30 cellular contexts compared by ENCODE assay signal in genomic region chr11:13720940-13721339, GRCh38. TPM values are rescaled to one million over a fixed set of nuclear protein-coding genes. Genes with fewer than 3 reads are reported as not detected.
DNase-seq lines count a peak whose midpoint lies in the region; ATAC-seq and TF ChIP-seq lines count a peak whose summit lies in the region.
"Had no signal": no experiment of that assay in that cellular context is flagged by ENCODE, and none has a peak within 500 bp of the region (broad histone marks: within the 10 kb centered on the region; RNA-seq: fewer than 3 reads in every experiment).

No MANE protein-coding gene starts in this region.

- H3K27me3 Mint-ChIP-seq in osteocyte (ENCODE audit: unreplicated experiment): no peaks in the 10 kb centered on the region
- H3K27me3 Mint-ChIP-seq: activated CD8-positive, alpha-beta T cell treated with anti-CD3 and anti-CD28 coated beads for 36 hours; central memory CD8-positive, alpha-beta T cell; memory B cell; progenitor cell of endocrine pancreas had no signal

- in situ Hi-C loops in GM23248 (cut with MboI): no loop called here

- no peaks in the 10 kb centered on the region for H3K9me3 ChIP-seq in GM23248 (ENCODE audit: low read depth)
- H3K9me3 ChIP-seq in PC-3 (ENCODE audit: low read length): no peaks in the 10 kb centered on the region
- no peaks in the 10 kb centered on the region for H3K9me3 ChIP-seq in Karpas-422 (ENCODE audit: low read length)
- H3K9me3 ChIP-seq: Caco-2, heart right ventricle, Peyer's patch, SJSA1 had no signal

- 7 to 10% methylated on average over 1 of the region's 1 CpG for WGBS in GM23248 (ENCODE audit: low coverage in 1 of 2, low lambda C conversion rate in 2 of 2, missing lambda C conversion rate in 2 of 2), 2 experiments

- H3K4me1 Mint-ChIP-seq in osteocyte (ENCODE audit: unreplicated experiment): peaks cover 15% of the 10 kb centered on the region
- H3K4me1 Mint-ChIP-seq: memory B cell, neural progenitor cell had no signal

- no TSS peak for BruUV-seq in PC-3 (replicated peaks; lab: Mats Ljungman, UMichigan)

- no peaks in the 10 kb centered on the region for H3K9me2 ChIP-seq in GM23248 (ENCODE audit: insufficient read depth)
- H3K9me2 ChIP-seq in PC-3 (replicated peaks; ENCODE audit: low read length): no peaks in the 10 kb centered on the region
- H3K9me2 ChIP-seq in Karpas-422 (replicated peaks; ENCODE audit: insufficient read depth, low read length): no peaks in the 10 kb centered on the region

- H3F3A ChIP-seq in GM23248 (ENCODE audit: insufficient read depth): peaks cover 33% of the 10 kb centered on the region
- no peaks in the 10 kb centered on the region for H3F3A ChIP-seq in PC-3 (ENCODE audit: low read length, unreplicated experiment)

- H3K27me3 ChIP-seq in GM23248 (replicated peaks; ENCODE audit: insufficient read depth): no peaks in the 10 kb centered on the region
- H3K27me3 ChIP-seq in PC-3 (ENCODE audit: low read length): no peaks in the 10 kb centered on the region
- H3K27me3 ChIP-seq in dorsolateral prefrontal cortex: no peaks in the 10 kb centered on the region
- no peaks in the 10 kb centered on the region for H3K27me3 ChIP-seq in Karpas-422 (ENCODE audit: low read length)
- H3K27me3 ChIP-seq: heart right ventricle, neural progenitor cell, Peyer's patch, SJSA1 had no signal

- CTCF ChIA-PET in PC-3 (lab: Charles Lee): no interaction called here

- H3K4me3 ChIP-seq in GM23248 (no peak overlapping the region), PC-3 (ENCODE audit: low read length) (no peak overlapping the region), dorsolateral prefrontal cortex (peak overlapping the region in 1 of 59 donors; percentile 2), Karpas-422 (ENCODE audit: low read length) (no peak overlapping the region)
- H3K4me3 ChIP-seq: heart right ventricle, neural progenitor cell, Peyer's patch, SJSA1 had no signal

- H2AFZ ChIP-seq in GM23248 (no peak overlapping the region), PC-3 (ENCODE audit: low read length) (no peak overlapping the region), Karpas-422 (ENCODE audit: low read length) (no peak overlapping the region)
- H2AFZ ChIP-seq: neural progenitor cell had no signal

- H3K9me3 Mint-ChIP-seq in osteocyte (ENCODE audit: unreplicated experiment): no peaks in the 10 kb centered on the region
- H3K9me3 Mint-ChIP-seq: activated CD8-positive, alpha-beta T cell treated with anti-CD3 and anti-CD28 coated beads for 36 hours; central memory CD8-positive, alpha-beta T cell; memory B cell; neural progenitor cell; stimulated activated effector memory CD8-positive, alpha-beta T cell treated with anti-CD3 and anti-CD28 coated beads, Interleukin-12 subunit alpha, Interleukin-12 subunit beta, amount 100 ng/mL, for 72 hours had no signal

- no peak for ATAC-seq in PC-3
- ATAC-seq in GM21367 (IDR thresholded peaks at IDR 0.05; ENCODE audit: unreplicated experiment): no peak
- ATAC-seq: activated CD4-positive, CD25-positive, alpha-beta regulatory T cell treated with anti-CD3 and anti-CD28 coated beads, Interleukin-2, amount 50 U/mL, for 24 hours; activated CD8-positive, alpha-beta T cell treated with anti-CD3 and anti-CD28 coated beads for 36 hours; heart right ventricle; sciatic nerve; stimulated activated effector memory CD8-positive, alpha-beta T cell treated with anti-CD3 and anti-CD28 coated beads, Interleukin-12 subunit alpha, Interleukin-12 subunit beta, amount 100 ng/mL, for 72 hours had no signal

- POLR2A ChIA-PET in PC-3 (lab: Charles Lee; ENCODE audit: unreplicated experiment): no interaction called here

- no peak overlapping the region for H3K4me2 ChIP-seq in GM23248 (ENCODE audit: unreplicated experiment)
- no peak overlapping the region for H3K4me2 ChIP-seq in PC-3 (ENCODE audit: low read length)
- H3K4me2 ChIP-seq in Karpas-422 (ENCODE audit: low read depth, low read length, poor library complexity, severe bottlenecking): no peak overlapping the region
- H3K4me2 ChIP-seq: neural progenitor cell had no signal

- DNase-seq in GM23248 (peak; percentile 11), PC-3 (peak; percentile 30), dorsolateral prefrontal cortex (no peak), osteocyte (ENCODE audit: extremely low spot score, unreplicated experiment) (no peak), NCI-H524 treated with DMSO at 0.1 percent for 48 hours (lab: John Stamatoyannopoulos, UW) (no peak), Karpas-422 (no peak)
- DNase-seq in activated CD4-positive, alpha-beta T cell treated with anti-CD3 and anti-CD28 coated beads for 1 hour: no peak
- DNase-seq: activated CD8-positive, alpha-beta T cell treated with anti-CD3 and anti-CD28 coated beads for 36 hours; activated effector memory CD4-positive, alpha-beta T cell treated with anti-CD3 and anti-CD28 coated beads, Interleukin-2, amount 50 U/mL, for 16 hours; C1 segment of cervical spinal cord; Caco-2; DND-41; erythroblast; heart right ventricle; IMR-90; NCI-H1092 treated with DMSO at 0.1 percent for 48 hours; NCI-H187; NCI-H2171 treated with DMSO at 0.1 percent for 48 hours; NCI-H526 treated with DMSO at 0.1 percent for 48 hours; Peyer's patch; stimulated activated CD4-positive, alpha-beta T cell treated with anti-CD3 and anti-CD28 coated beads, Interleukin-4, amount 100 ng/mL, for 24 hours had no signal

- H3K9ac ChIP-seq in GM23248: no peak overlapping the region
- H3K9ac ChIP-seq in PC-3 (ENCODE audit: low read length): no peak overlapping the region
- no peak overlapping the region for H3K9ac ChIP-seq in Karpas-422 (ENCODE audit: low read length)
- H3K9ac ChIP-seq: neural progenitor cell had no signal

- H4K20me1 ChIP-seq in GM23248 (ENCODE audit: insufficient read depth) (no peaks in the 10 kb centered on the region), PC-3 (ENCODE audit: low read length) (no peaks in the 10 kb centered on the region), Karpas-422 (ENCODE audit: insufficient read depth, low read depth, low read length) (no peaks in the 10 kb centered on the region)

- peaks cover 38% of the 10 kb centered on the region for H3K36me3 ChIP-seq in GM23248 (ENCODE audit: low read depth)
- H3K36me3 ChIP-seq in PC-3 (ENCODE audit: low read depth, low read length): peaks cover 19% of the 10 kb centered on the region; the same call in 1 of the 2 replicates
- peaks cover 43% of the 10 kb centered on the region for H3K36me3 ChIP-seq in Karpas-422 (ENCODE audit: insufficient read depth, low read length)

- intact Hi-C loops in PC-3 (cut with micrococcal nuclease): no loop called here
- intact Hi-C loops in dorsolateral prefrontal cortex (cut with DNase I): no loop called here

- H3K4me3 Mint-ChIP-seq in osteocyte (ENCODE audit: unreplicated experiment): no peak overlapping the region
- H3K4me3 Mint-ChIP-seq: activated CD8-positive, alpha-beta T cell treated with anti-CD3 and anti-CD28 coated beads for 36 hours; central memory CD8-positive, alpha-beta T cell; memory B cell; neural progenitor cell; stimulated activated effector memory CD8-positive, alpha-beta T cell treated with anti-CD3 and anti-CD28 coated beads, Interleukin-12 subunit alpha, Interleukin-12 subunit beta, amount 100 ng/mL, for 72 hours had no signal

- no peak for TF ChIP-seq CTCF in PC-3 (conservative IDR thresholded peaks at IDR 0.05; ENCODE audit: low read depth, low read length)
- no peak for TF ChIP-seq CTCF in dorsolateral prefrontal cortex (IDR thresholded peaks at IDR 0.05 in 54 of 56, conservative IDR thresholded peaks at IDR 0.05 in 2 of 56; ENCODE audit: low read depth in 1 of 56, partially characterized antibody in 56 of 56)
- no peak for TF ChIP-seq CTCF in osteocyte (IDR thresholded peaks at IDR 0.05)

- peaks cover 35% of the 10 kb centered on the region for H3K4me1 ChIP-seq in GM23248 (ENCODE audit: insufficient read depth)
- H3K4me1 ChIP-seq in PC-3 (ENCODE audit: insufficient read depth, low read length): peaks cover 11% of the 10 kb centered on the region; the same call in 1 of the 2 replicates
- H3K4me1 ChIP-seq in Karpas-422 (ENCODE audit: low read length): no peaks in the 10 kb centered on the region
- H3K4me1 ChIP-seq: Caco-2, neural progenitor cell, Peyer's patch had no signal

- H3K27ac Mint-ChIP-seq in osteocyte (ENCODE audit: unreplicated experiment): peak overlapping the region; percentile 4
- H3K27ac Mint-ChIP-seq: activated CD8-positive, alpha-beta T cell treated with anti-CD3 and anti-CD28 coated beads for 36 hours; memory B cell; neural progenitor cell; progenitor cell of endocrine pancreas; stimulated activated effector memory CD8-positive, alpha-beta T cell treated with anti-CD3 and anti-CD28 coated beads, Interleukin-12 subunit alpha, Interleukin-12 subunit beta, amount 100 ng/mL, for 72 hours had no signal

- H3K27ac ChIP-seq in GM23248: no peak overlapping the region
- H3K27ac ChIP-seq in PC-3 (ENCODE audit: low read length): no peak overlapping the region
- peak overlapping the region in 51 of 59 donors; percentile 3 to 83 (median 62) for H3K27ac ChIP-seq in dorsolateral prefrontal cortex
- H3K27ac ChIP-seq in Karpas-422 (ENCODE audit: low read length): no peak overlapping the region
- H3K27ac ChIP-seq: heart right ventricle, neural progenitor cell, Peyer's patch, SJSA1 had no signal

- H3K79me2 ChIP-seq in GM23248 (ENCODE audit: insufficient read depth) (no peaks in the 10 kb centered on the region), PC-3 (ENCODE audit: low read length) (no peaks in the 10 kb centered on the region), Karpas-422 (ENCODE audit: low read length) (0 out of 2 replicates have a peak, but pooled peaks cover 5% of the 10 kb centered on the region)

- H3K36me3 Mint-ChIP-seq in osteocyte (ENCODE audit: unreplicated experiment): peaks cover 39% of the 10 kb centered on the region

RNA-seq across cellular contexts. Expression of gene FAR1, which starts 52.5 kb away (rescaled TPM):
- total RNA-seq in GM23248 (2014; rRNA removed; shearing (Covaris generic)): 48.4 and 56.1 TPM in 2 replicates
- 37.4 and 40.4 TPM in 2 replicates for polyA plus RNA-seq in GM23248 (2016; fragmentation: Nextera tagmentation; extraction: Ambion mirVana)
- total RNA-seq in PC-3 (2014; rRNA removed): 31.6 and 45.6 TPM in 2 replicates
- 100 to 1,000 TPM in 43 of 120 experiments, 10 to 100 TPM in 77; 42.5 to 163 (median 94.1) TPM for total RNA-seq in dorsolateral prefrontal cortex
- 50.8 and 59.4 TPM in 2 replicates for total RNA-seq in osteocyte
- 55.3 and 98.1 TPM in 2 replicates for total RNA-seq in Karpas-422 (2014; rRNA removed; shearing (Covaris generic); ENCODE audit: low replicate concordance)

Comparison
In these comparisons a context has a peak if more than half of its experiments do, and no peak if none do; other contexts are left out.
1. DNase-seq: peak in GM23248 (single experiment) and PC-3 (single experiment); none in dorsolateral prefrontal cortex (0 of 10), osteocyte (single experiment), NCI-H524 treated with DMSO at 0.1 percent for 48 hours (single experiment), activated CD4-positive, alpha-beta T cell treated with anti-CD3 and anti-CD28 coated beads for 1 hour (single experiment) and Karpas-422 (single experiment).
2. H3K27ac ChIP-seq: peak in dorsolateral prefrontal cortex (51 of 59); none in GM23248 (single experiment), PC-3 (single experiment) and Karpas-422 (single experiment).